14 cellular contexts compared by ENCODE assay signal in genomic region chr10:131310904-131311660, GRCh38. TPM values are rescaled to one million over a fixed set of nuclear protein-coding genes. Genes with fewer than 3 reads are reported as not detected.
DNase-seq lines count a peak whose midpoint lies in the region; ATAC-seq, FAIRE-seq and TF ChIP-seq lines count a peak whose summit lies in the region.
"Had no signal": no experiment of that assay in that cellular context is flagged by ENCODE, and none has a peak within 500 bp of the region (broad histone marks: within the 10 kb centered on the region; RNA-seq: fewer than 3 reads in every experiment).

No MANE protein-coding gene starts in this region.

- H3K36me3 ChIP-seq in liver (ENCODE audit: control insufficient read depth in 4 of 4, insufficient read depth in 3 of 4, low read depth in 1 of 4, low read length in 3 of 4) (no peaks in the 10 kb centered on the region), HepG2 (replicated peaks in 1 of 2; ENCODE audit: control insufficient read depth in 1 of 2, insufficient read depth in 2 of 2, low read length in 2 of 2) (no peaks in the 10 kb centered on the region), upper lobe of right lung (no peaks in the 10 kb centered on the region)
- H3K36me3 ChIP-seq in CD4-positive, alpha-beta memory T cell (ENCODE audit: insufficient read depth, low read length), result no peaks in the 10 kb centered on the region
- H3K36me3 ChIP-seq: tibial artery had no signal

- H3K4me1 ChIP-seq in liver (ENCODE audit: control insufficient read depth in 4 of 4, insufficient read depth in 4 of 4, low read length in 3 of 4), result peaks cover 0 to 22% (median 9%) of the 10 kb centered on the region in 4 donors
- H3K4me1 ChIP-seq in HepG2 (ENCODE audit: insufficient read depth, low read length), result no peaks in the 10 kb centered on the region
- no peaks in the 10 kb centered on the region for H3K4me1 ChIP-seq in upper lobe of right lung
- H3K4me1 ChIP-seq in CD4-positive, alpha-beta memory T cell (ENCODE audit: insufficient read depth, low read length), result peaks cover 7% of the 10 kb centered on the region

- peaks cover 0 to 16% (median 8%) of the 10 kb centered on the region in 4 donors for H3K27me3 ChIP-seq in liver (ENCODE audit: control insufficient read depth in 4 of 4, insufficient read depth in 4 of 4, low read length in 3 of 4)
- peaks cover 1 to 7% of the 10 kb centered on the region in 2 experiments; a peak in 2 of 5 replicates for H3K27me3 ChIP-seq in HepG2 (ENCODE audit: control insufficient read depth in 1 of 2, insufficient read depth in 2 of 2, low read length in 2 of 2)
- peaks cover 69% of the 10 kb centered on the region for H3K27me3 ChIP-seq in upper lobe of right lung
- H3K27me3 ChIP-seq in CD4-positive, alpha-beta memory T cell (ENCODE audit: insufficient read depth, low read length), result peaks cover 6% of the 10 kb centered on the region

- no peaks in the 10 kb centered on the region for H3K79me2 ChIP-seq in HepG2 (ENCODE audit: insufficient read depth, low read length)

- H3K27ac Mint-ChIP-seq in chondrocyte (ENCODE audit: unreplicated experiment), result no peak overlapping the region
- H3K27ac Mint-ChIP-seq in CD4-positive, alpha-beta memory T cell, result no peak overlapping the region
- H3K27ac Mint-ChIP-seq: immature natural killer cell had no signal

- no peak overlapping the region for H3K4me2 ChIP-seq in HepG2 (ENCODE audit: low read depth, low read length)

- no peaks in the 10 kb centered on the region for H3K36me3 Mint-ChIP-seq in chondrocyte (ENCODE audit: low read depth)
- no peaks in the 10 kb centered on the region for H3K36me3 Mint-ChIP-seq in CD4-positive, alpha-beta memory T cell
- H3K36me3 Mint-ChIP-seq: immature natural killer cell had no signal

- 8% methylated on average over 104 of the region's 104 CpGs for WGBS in liver
- WGBS in HepG2 (ENCODE audit: low lambda C conversion rate), result 84% methylated on average over 39 of the region's 104 CpGs

- H3K9ac ChIP-seq in liver (ENCODE audit: low read depth in 1 of 2, low read length in 2 of 2) (no peak overlapping the region), HepG2 (ENCODE audit: insufficient read depth, low read depth, low read length) (no peak overlapping the region)

- no peak for TF ChIP-seq RAD21 in liver (IDR thresholded peaks at IDR 0.05)
- TF ChIP-seq RAD21 in HepG2 (CRISPR knock-in tag; IDR thresholded peaks at IDR 0.05), result no peak

- ATAC-seq in HepG2 (no peak), upper lobe of right lung (peak; percentile 11), HG03342 (IDR thresholded peaks at IDR 0.05; ENCODE audit: unreplicated experiment) (no peak), HG02973 (IDR thresholded peaks at IDR 0.05; ENCODE audit: unreplicated experiment) (no peak)

- peaks cover 39% of the 10 kb centered on the region for H3K27me3 Mint-ChIP-seq in chondrocyte (ENCODE audit: low read depth)
- peaks cover 19 to 22% of the 10 kb centered on the region in 2 donors for H3K27me3 Mint-ChIP-seq in CD4-positive, alpha-beta memory T cell

- no peaks in the 10 kb centered on the region for H4K20me1 ChIP-seq in HepG2 (ENCODE audit: insufficient read depth, low read length)

- H3K4me1 Mint-ChIP-seq in chondrocyte (ENCODE audit: low read depth), result peaks cover 6% of the 10 kb centered on the region
- peaks cover 4 to 14% (median 8%) of the 10 kb centered on the region in 4 donors for H3K4me1 Mint-ChIP-seq in CD4-positive, alpha-beta memory T cell

- H3K27ac ChIP-seq in liver (ENCODE audit: low read depth in 1 of 2, low read length in 2 of 2) (no peak overlapping the region), HepG2 (ENCODE audit: extremely low read length, insufficient read depth, low read length) (no peak overlapping the region), upper lobe of right lung (no peak overlapping the region)
- H3K27ac ChIP-seq in CD4-positive, alpha-beta memory T cell (ENCODE audit: low read depth, low read length), result no peak overlapping the region
- H3K27ac ChIP-seq: tibial artery had no signal

- no peak for TF ChIP-seq POLR2A in HepG2 (IDR thresholded peaks at IDR 0.05; ENCODE audit: insufficient read depth in 1 of 2, low read depth in 2 of 2, low read length in 2 of 2)

- DNase-seq in HepG2 (ENCODE audit: low spot score) (no peak), chondrocyte (ENCODE audit: low spot score) (peak; percentile 79), mesenteric fat pad (ENCODE audit: low spot score) (peak; percentile 88), upper lobe of right lung (no peak)
- no peak for DNase-seq in CD4-positive, alpha-beta memory T cell
- DNase-seq: amniotic stem cell, SW 1271, tibial artery had no signal

- in situ Hi-C loops in HepG2 (cut with HindIII; ENCODE audit: extremely low pct_ligation_motif_present, low pct_unique_long_range_greater_than_20kb), result no loop called here

- no TSS peak for BruUV-seq in HepG2 (replicated peaks; lab: Mats Ljungman, UMichigan)

- no peak for FAIRE-seq in HepG2 (lab: Jason Lieb, UNC)
- FAIRE-seq: GM19239 had no signal

- H3K4me3 ChIP-seq in liver (ENCODE audit: low read depth in 1 of 3, low read length in 3 of 3) (peak overlapping the region in 1 of 3 donors; percentile 43), HepG2 (replicated peaks in 1 of 3; ENCODE audit: insufficient read depth in 1 of 3, low read depth in 2 of 3, low read length in 3 of 3) (no peak overlapping the region), upper lobe of right lung (no peak overlapping the region)
- no peak overlapping the region for H3K4me3 ChIP-seq in CD4-positive, alpha-beta memory T cell (ENCODE audit: low read length in 2 of 2)

- H3K4me3 Mint-ChIP-seq in chondrocyte (ENCODE audit: unreplicated experiment), result no peak overlapping the region
- H3K4me3 Mint-ChIP-seq in CD4-positive, alpha-beta memory T cell, result peak overlapping the region in 3 of 8 donors; percentile 55 to 64 (median 62)

- no peaks in the 10 kb centered on the region for H3K9me3 Mint-ChIP-seq in chondrocyte (ENCODE audit: low read depth)
- H3K9me3 Mint-ChIP-seq in CD4-positive, alpha-beta memory T cell, result peaks cover 0 to 5% (median 0%) of the 10 kb centered on the region in 8 donors

- TF ChIP-seq EP300 in HepG2 (IDR thresholded peaks at IDR 0.05; ENCODE audit: low read depth in 2 of 2, low read length in 2 of 2) (no peak), HepG2 (CRISPR knock-in tag; IDR thresholded peaks at IDR 0.05; ENCODE audit: borderline replicate concordance) (no peak)

- no peak overlapping the region for H2AFZ ChIP-seq in HepG2 (ENCODE audit: low read length)

- no peak for TF ChIP-seq CTCF in liver (IDR thresholded peaks at IDR 0.05; ENCODE audit: low read depth, low read length, missing input control)
- TF ChIP-seq CTCF in HepG2 (CRISPR knock-in tag; IDR thresholded peaks at IDR 0.05), result no peak
- TF ChIP-seq CTCF in chondrocyte (IDR thresholded peaks at IDR 0.05), result no peak
- no peak for TF ChIP-seq CTCF in upper lobe of right lung (IDR thresholded peaks at IDR 0.05)

- CTCF ChIA-PET in HepG2 (lab: Yijun Ruan, JAX; ENCODE audit: low intra/inter-chr PET ratio, low total read pairs), result no interaction called here
- CTCF ChIA-PET in CD4-positive, alpha-beta memory T cell (lab: Charles Lee; ENCODE audit: partially characterized antibody), result no interaction called here

- POLR2A ChIA-PET in HepG2 (lab: Yijun Ruan, JAX), result no interaction called here
- POLR2A ChIA-PET in CD4-positive, alpha-beta memory T cell (lab: Charles Lee; ENCODE audit: partially characterized antibody), result no interaction called here

- intact Hi-C loops in HepG2 (cut with micrococcal nuclease; ENCODE audit: unreplicated experiment) (no loop called here), upper lobe of right lung (cut with DNase I) (no loop called here)
- intact Hi-C loops in CD4-positive, alpha-beta memory T cell (cut with micrococcal nuclease), result no loop called here

- H3K9me3 ChIP-seq in liver (ENCODE audit: control insufficient read depth in 4 of 4, low read length in 3 of 4) (no peaks in the 10 kb centered on the region), HepG2 (ENCODE audit: low read length) (no peaks in the 10 kb centered on the region), upper lobe of right lung (no peaks in the 10 kb centered on the region)
- no peaks in the 10 kb centered on the region for H3K9me3 ChIP-seq in CD4-positive, alpha-beta memory T cell (ENCODE audit: control insufficient read depth in 1 of 2, low read length in 2 of 2)
- H3K9me3 ChIP-seq: tibial artery had no signal

TF ChIP-seq in liver, 16 proteins besides CTCF, POLR2A, EP300 and RAD21 (continues in another document):
- no peak for TF ChIP-seq FOXA1 (IDR thresholded peaks at IDR 0.05)

TF ChIP-seq in HepG2, 621 proteins besides CTCF, POLR2A, EP300 and RAD21 (continues in another document):
- no peak for TF ChIP-seq TAF1 (CRISPR knock-in tag; IDR thresholded peaks at IDR 0.05)
- no peak for TF ChIP-seq GTF3A (CRISPR knock-in tag; conservative IDR thresholded peaks at IDR 0.05)
- no peak for TF ChIP-seq ZFP41 (CRISPR knock-in tag; IDR thresholded peaks at IDR 0.05; ENCODE audit: borderline replicate concordance)
- TF ChIP-seq SP5 (CRISPR knock-in tag; IDR thresholded peaks at IDR 0.05; ENCODE audit: borderline replicate concordance, low read depth), result no peak

RNA-seq across cellular contexts. Expression of gene TCERG1L, which starts 0.4 kb away (rescaled TPM):
- total RNA-seq in liver, result not detected
- not detected for polyA plus RNA-seq in liver
- total RNA-seq in HepG2 (2016; rRNA removed; fragmentation: Illumina TruSeq; extraction: Trizol), result not detected in 2 replicates
- total RNA-seq in HepG2 (2016; cell fraction: cytosol; rRNA removed; fragmentation: Illumina TruSeq; extraction: Trizol; ENCODE audit: low read depth), result not detected in 2 replicates
- not detected in 2 replicates for total RNA-seq in HepG2 (2016; cell fraction: insoluble cytoplasmic fraction; rRNA removed; fragmentation: Illumina TruSeq; extraction: Trizol)
- total RNA-seq in HepG2 (2016; cell fraction: membrane; rRNA removed; fragmentation: Illumina TruSeq; extraction: Trizol), result not detected in 2 replicates
- not detected in 2 replicates for total RNA-seq in HepG2 (2016; cell fraction: nucleus; rRNA removed; fragmentation: Illumina TruSeq; extraction: Trizol)
- not detected in 2 replicates for polyA plus RNA-seq in HepG2 (2011; rRNA removed)
- 0.01 TPM in 1 of 2 replicates, not detected in the other for polyA plus RNA-seq in HepG2 (2011; cell fraction: cytosol; rRNA removed)
- not detected in 2 replicates for polyA plus RNA-seq in HepG2 (2011; cell fraction: nucleus; rRNA removed)
- polyA plus RNA-seq in HepG2 (2012), result not detected in 2 replicates
- polyA plus RNA-seq in HepG2 (2016; cell fraction: cytosol; fragmentation: Illumina TruSeq; extraction: Trizol; ENCODE audit: low read depth), result not detected in 2 replicates
- not detected in 2 replicates for polyA plus RNA-seq in HepG2 (2016; cell fraction: insoluble cytoplasmic fraction; fragmentation: Illumina TruSeq; extraction: Trizol; ENCODE audit: low read depth)
- polyA plus RNA-seq in HepG2 (2016; cell fraction: membrane; fragmentation: Illumina TruSeq; extraction: Trizol; ENCODE audit: low read depth), result not detected in 2 replicates
- not detected in 2 replicates for polyA plus RNA-seq in HepG2 (2016; cell fraction: nucleus; fragmentation: Illumina TruSeq; extraction: Trizol; ENCODE audit: insufficient read depth, low read depth)
- not detected in 2 replicates for polyA minus RNA-seq in HepG2 (2011; rRNA and poly(A)+ RNA removed; ENCODE audit: low replicate concordance)
- not detected in 2 replicates for polyA minus RNA-seq in HepG2 (2011; cell fraction: cytosol; rRNA and poly(A)+ RNA removed)
- not detected in 2 replicates for polyA minus RNA-seq in HepG2 (2011; cell fraction: nucleus; rRNA and poly(A)+ RNA removed)
- total RNA-seq in chondrocyte, result not detected in 3 replicates
- total RNA-seq in mesenteric fat pad, result not detected
- not detected for total RNA-seq in upper lobe of right lung
- not detected for total RNA-seq in CD4-positive, alpha-beta memory T cell
- polyA plus RNA-seq in CD4-positive, alpha-beta memory T cell, result not detected
- total RNA-seq: osteocyte had no signal
- polyA plus RNA-seq: immature natural killer cell had no signal

Comparison
In these comparisons a context has a peak if more than half of its experiments do, and no peak if none do; other contexts are left out.
1. DNase-seq: peak in chondrocyte (single experiment) and mesenteric fat pad (single experiment); none in HepG2 (single experiment), upper lobe of right lung (single experiment) and CD4-positive, alpha-beta memory T cell (0 of 5).